ENCODE assay signal across 10 cellular contexts in genomic region chr22:43378011-43378704, GRCh38. TPM values are rescaled to one million over a fixed set of nuclear protein-coding genes. Genes with fewer than 3 reads are reported as not detected.
DNase-seq lines count a peak whose midpoint lies in the region; ATAC-seq and TF ChIP-seq lines count a peak whose summit lies in the region.
"Had no signal": no experiment of that assay in that cellular context is flagged by ENCODE, and none has a peak within 500 bp of the region (broad histone marks: within the 10 kb centered on the region; RNA-seq: fewer than 3 reads in every experiment).

No MANE protein-coding gene starts in this region.

- peaks cover 9% of the 10 kb centered on the region for H3K4me1 Mint-ChIP-seq in activated CD4-positive, alpha-beta memory T cell treated with anti-CD3 and anti-CD28 coated beads for 36 hours (ENCODE audit: low read depth)
- H3K4me1 Mint-ChIP-seq in nephron progenitor cell: peaks cover 25% of the 10 kb centered on the region

- H2AFZ ChIP-seq in PC-3 (ENCODE audit: low read length): no peak overlapping the region

- no peaks in the 10 kb centered on the region for H3K9me2 ChIP-seq in PC-3 (replicated peaks; ENCODE audit: low read length)

- peaks cover 5% of the 10 kb centered on the region for H3K9me3 Mint-ChIP-seq in activated CD4-positive, alpha-beta memory T cell treated with anti-CD3 and anti-CD28 coated beads for 36 hours
- peaks cover 33% of the 10 kb centered on the region for H3K9me3 Mint-ChIP-seq in nephron progenitor cell

- peak; percentile 35 for ATAC-seq in GM18858 (IDR thresholded peaks at IDR 0.05; ENCODE audit: unreplicated experiment)
- peak; percentile 65 for ATAC-seq in HG03108 (IDR thresholded peaks at IDR 0.05; ENCODE audit: unreplicated experiment)
- ATAC-seq in HG03159 (IDR thresholded peaks at IDR 0.05; ENCODE audit: unreplicated experiment): no peak
- ATAC-seq in PC-3: no peak

- H3K36me3 ChIP-seq in PC-3 (ENCODE audit: low read depth, low read length) (no peaks in the 10 kb centered on the region), right atrium auricular region (no peaks in the 10 kb centered on the region)
- H3K36me3 ChIP-seq: esophagus squamous epithelium had no signal

- H3K27me3 ChIP-seq in PC-3 (ENCODE audit: low read length) (peaks cover 43% of the 10 kb centered on the region), right atrium auricular region (peaks cover 0 to 4% of the 10 kb centered on the region in 2 donors)

- H3K9ac ChIP-seq in PC-3 (ENCODE audit: low read length): no peak overlapping the region

- intact Hi-C loops in activated CD4-positive, alpha-beta memory T cell treated with anti-CD3 and anti-CD28 coated beads for 36 hours (cut with micrococcal nuclease): no loop called here
- intact Hi-C loops in PC-3 (cut with micrococcal nuclease): no loop called here

- no peaks in the 10 kb centered on the region for H3K4me1 ChIP-seq in PC-3 (ENCODE audit: insufficient read depth, low read length)
- H3K4me1 ChIP-seq in right atrium auricular region: no peaks in the 10 kb centered on the region

- peak; percentile 19 for DNase-seq in activated CD4-positive, alpha-beta memory T cell treated with anti-CD3 and anti-CD28 coated beads for 36 hours
- DNase-seq in nephron progenitor cell (no peak), PC-3 (no peak), NCI-H187 (lab: John Stamatoyannopoulos, UW) (no peak), right atrium auricular region (ENCODE audit: low spot score) (no peak)
- DNase-seq: esophagus squamous epithelium, NCI-H2081 treated with DMSO at 0.1 percent for 48 hours had no signal

- no peak overlapping the region for H3K27ac Mint-ChIP-seq in activated CD4-positive, alpha-beta memory T cell treated with anti-CD3 and anti-CD28 coated beads for 36 hours
- no peak overlapping the region for H3K27ac Mint-ChIP-seq in nephron progenitor cell

- H3K27ac ChIP-seq in PC-3 (ENCODE audit: low read length): no peak overlapping the region
- no peak overlapping the region for H3K27ac ChIP-seq in right atrium auricular region

- no peaks in the 10 kb centered on the region for H3K79me2 ChIP-seq in PC-3 (ENCODE audit: low read length)

- TF ChIP-seq CTCF in nephron progenitor cell (IDR thresholded peaks at IDR 0.05) (no peak), PC-3 (conservative IDR thresholded peaks at IDR 0.05; ENCODE audit: low read depth, low read length) (no peak), right atrium auricular region (IDR thresholded peaks at IDR 0.05) (no peak)

- H3K9me3 ChIP-seq in PC-3 (ENCODE audit: low read length) (no peaks in the 10 kb centered on the region), right atrium auricular region (peaks cover 0 to 11% of the 10 kb centered on the region in 2 donors)

- no peak overlapping the region for H3K4me3 ChIP-seq in PC-3 (ENCODE audit: low read length)
- H3K4me3 ChIP-seq in right atrium auricular region: no peak overlapping the region
- H3K4me3 ChIP-seq: esophagus squamous epithelium had no signal

- no peak overlapping the region for H3K4me2 ChIP-seq in PC-3 (ENCODE audit: low read length)

- peaks cover 2% of the 10 kb centered on the region for H3K36me3 Mint-ChIP-seq in activated CD4-positive, alpha-beta memory T cell treated with anti-CD3 and anti-CD28 coated beads for 36 hours
- H3K36me3 Mint-ChIP-seq in nephron progenitor cell (ENCODE audit: low read depth): peaks cover 3% of the 10 kb centered on the region

- no peaks in the 10 kb centered on the region for H4K20me1 ChIP-seq in PC-3 (ENCODE audit: low read length)

- POLR2A ChIA-PET in activated CD4-positive, alpha-beta memory T cell treated with anti-CD3 and anti-CD28 coated beads for 36 hours (lab: Charles Lee): no interaction called here
- POLR2A ChIA-PET in PC-3 (lab: Charles Lee; ENCODE audit: unreplicated experiment): interaction anchor here (0.7 kb wide), 1 partner anchor 28 kb away, joined by 8 read pairs; no protein-coding TSS in a partner anchor

- no peaks in the 10 kb centered on the region for H3F3A ChIP-seq in PC-3 (ENCODE audit: low read length, unreplicated experiment)

- CTCF ChIA-PET in activated CD4-positive, alpha-beta memory T cell treated with anti-CD3 and anti-CD28 coated beads for 36 hours (lab: Charles Lee): interaction anchor here (1.2 to 2.5 kb wide), 3 partner anchors 12 to 104 kb away, joined by 3 to 12 read pairs (median 9); no protein-coding TSS in a partner anchor
- CTCF ChIA-PET in PC-3 (lab: Charles Lee): no interaction called here

- no peak overlapping the region for H3K4me3 Mint-ChIP-seq in activated CD4-positive, alpha-beta memory T cell treated with anti-CD3 and anti-CD28 coated beads for 36 hours
- peak overlapping the region; percentile 2 for H3K4me3 Mint-ChIP-seq in nephron progenitor cell

- no TSS peak for BruUV-seq in PC-3 (replicated peaks; lab: Mats Ljungman, UMichigan)

- H3K27me3 Mint-ChIP-seq in activated CD4-positive, alpha-beta memory T cell treated with anti-CD3 and anti-CD28 coated beads for 36 hours: peaks cover 26% of the 10 kb centered on the region
- peaks cover 63% of the 10 kb centered on the region for H3K27me3 Mint-ChIP-seq in nephron progenitor cell (ENCODE audit: low read depth, poor library complexity)

RNA-seq across cellular contexts. Expression of gene MPPED1, which starts 33.7 kb away (rescaled TPM):
- not detected for total RNA-seq in activated CD4-positive, alpha-beta memory T cell treated with anti-CD3 and anti-CD28 coated beads for 36 hours
- total RNA-seq in PC-3 (2014; rRNA removed) (not detected in 2 replicates), right atrium auricular region (not detected)
- total RNA-seq: esophagus squamous epithelium had no signal

RNA-seq across cellular contexts. Expression of gene SCUBE1, which starts 35.0 kb away (rescaled TPM):
- total RNA-seq in activated CD4-positive, alpha-beta memory T cell treated with anti-CD3 and anti-CD28 coated beads for 36 hours: not detected
- total RNA-seq in PC-3 (2014; rRNA removed) (not detected in 2 replicates), right atrium auricular region (under 1 TPM; 0.04 to 0.16 TPM)

Comparison
In these comparisons a context has a peak if more than half of its experiments do, and no peak if none do; other contexts are left out.
1. ATAC-seq: peak in GM18858 (single experiment) and HG03108 (single experiment); none in HG03159 (single experiment) and PC-3 (single experiment).